In genomic region chr1:61692155-61692783, GRCh38 we compare ENCODE assay signal across 13 cellular contexts. TPM values are rescaled to one million over a fixed set of nuclear protein-coding genes. Genes with fewer than 3 reads are reported as not detected.
DNase-seq lines count a peak whose midpoint lies in the region; ATAC-seq, FAIRE-seq and TF ChIP-seq lines count a peak whose summit lies in the region.
"Had no signal": no experiment of that assay in that cellular context is flagged by ENCODE, and none has a peak within 500 bp of the region (broad histone marks: within the 10 kb centered on the region; RNA-seq: fewer than 3 reads in every experiment).

No MANE protein-coding gene starts in this region.

- TF ChIP-seq CTCF in bronchial epithelial cell (IDR thresholded peaks at IDR 0.05; ENCODE audit: insufficient read depth, low read length, severe bottlenecking) (no peak), psoas muscle (IDR thresholded peaks at IDR 0.05) (no peak)

- H3K9me3 ChIP-seq in psoas muscle: no peaks in the 10 kb centered on the region

- no peak overlapping the region for H3K27ac ChIP-seq in psoas muscle

- ATAC-seq in HG02642 (IDR thresholded peaks at IDR 0.05; ENCODE audit: poor library complexity, unreplicated experiment): no peak
- ATAC-seq in HG02938 (IDR thresholded peaks at IDR 0.05; ENCODE audit: unreplicated experiment): no peak
- no peak for ATAC-seq in psoas muscle
- ATAC-seq: stimulated activated memory B cell treated with anti-CD40 and anti-IgM and Interleukin-4, amounts not matched to agents 10 μg/mL and 1 μg/mL and 100 μg/mL, for 72 hours had no signal

- H3K27me3 ChIP-seq in bronchial epithelial cell (ENCODE audit: control insufficient read depth, insufficient read depth, low read length) (no peaks in the 10 kb centered on the region), psoas muscle (ENCODE audit: insufficient read depth in 3 of 3, low read length in 2 of 3) (no peaks in the 10 kb centered on the region)

- intact Hi-C loops in psoas muscle (cut with DNase I): no loop called here

- DNase-seq in AG08395 (ENCODE audit: low spot score) (peak; percentile 6), LHCN-M2 (ENCODE audit: low read depth) (peak; percentile 40), bronchial epithelial cell (ENCODE audit: low read depth) (peak; percentile 20), kidney tubule cell (ENCODE audit: low spot score) (peak; percentile 44), NCI-H2081 (lab: John Stamatoyannopoulos, UW) (no peak), psoas muscle (no peak)
- DNase-seq: activated T-cell treated with anti-CD3 and anti-CD28 coated beads, Interleukin-2, amount 50 U/mL, for 1 hour; CD4-positive, CD25-positive, alpha-beta regulatory T cell; NCI-H1694; T-helper 9 cell had no signal

- peaks cover 1% of the 10 kb centered on the region for H3K36me3 ChIP-seq in bronchial epithelial cell (ENCODE audit: control insufficient read depth, insufficient read depth, low read length)
- H3K36me3 ChIP-seq in psoas muscle (ENCODE audit: insufficient read depth in 1 of 2, low read depth in 1 of 2): peaks cover 0 to 52% of the 10 kb centered on the region in 2 donors

- 48 to 68% (median 51%) methylated on average over 3 of the region's 3 CpGs for WGBS in psoas muscle, 3 donors

- no peaks in the 10 kb centered on the region for H3K4me1 ChIP-seq in psoas muscle

- H3K4me3 ChIP-seq in bronchial epithelial cell (ENCODE audit: low read depth, low read length): no peak overlapping the region
- no peak overlapping the region for H3K4me3 ChIP-seq in psoas muscle

- no peak for FAIRE-seq in bronchial epithelial cell (lab: Jason Lieb, UNC)

RNA-seq across cellular contexts. Expression of gene TM2D1, which starts 32.7 kb away (rescaled TPM):
- 60.2 and 61.9 TPM in 2 replicates for total RNA-seq in LHCN-M2 (2014; rRNA removed)
- polyA plus RNA-seq in LHCN-M2 (2012): 32.8 TPM
- total RNA-seq in bronchial epithelial cell: 45.4 and 45.5 TPM in 2 replicates
- 10 to 100 TPM; 29.5 to 36.8 (median 33.2) TPM for total RNA-seq in psoas muscle
- polyA plus RNA-seq in psoas muscle: 10 to 100 TPM; 30.0 to 52.9 (median 31.6) TPM

RNA-seq across cellular contexts. Expression of gene PATJ, which starts 50.0 kb away (rescaled TPM):
- total RNA-seq in LHCN-M2 (2014; rRNA removed): 1.3 and 1.6 TPM in 2 replicates
- polyA plus RNA-seq in LHCN-M2 (2012): 2.4 TPM
- total RNA-seq in bronchial epithelial cell: 46.6 and 71.8 TPM in 2 replicates
- 10 to 100 TPM; 17.1 to 49.9 (median 29.3) TPM for total RNA-seq in psoas muscle
- polyA plus RNA-seq in psoas muscle: 10 to 100 TPM in 2 of 3 donors, 1 to 10 TPM in 1; 2.0 to 12.2 (median 10.8) TPM

Comparison
In these comparisons a context has a peak if more than half of its experiments do, and no peak if none do; other contexts are left out.
1. DNase-seq: peak in AG08395 (single experiment), LHCN-M2 (single experiment), bronchial epithelial cell (single experiment) and kidney tubule cell (single experiment); none in NCI-H2081 (0 of 2) and psoas muscle (0 of 2).